1 cellular context compared by ENCODE assay signal in genomic region chr19:14165986-14166385, GRCh38.
TF ChIP-seq lines count a peak whose summit lies in the region.

No MANE protein-coding gene starts in this region.

TF ChIP-seq in HepG2, 621 proteins besides CTCF, POLR2A, EP300 and RAD21:
- TF ChIP-seq ZNF354B (CRISPR knock-in tag; IDR thresholded peaks at IDR 0.05), result no peak
